In the genomic region with DNA sequence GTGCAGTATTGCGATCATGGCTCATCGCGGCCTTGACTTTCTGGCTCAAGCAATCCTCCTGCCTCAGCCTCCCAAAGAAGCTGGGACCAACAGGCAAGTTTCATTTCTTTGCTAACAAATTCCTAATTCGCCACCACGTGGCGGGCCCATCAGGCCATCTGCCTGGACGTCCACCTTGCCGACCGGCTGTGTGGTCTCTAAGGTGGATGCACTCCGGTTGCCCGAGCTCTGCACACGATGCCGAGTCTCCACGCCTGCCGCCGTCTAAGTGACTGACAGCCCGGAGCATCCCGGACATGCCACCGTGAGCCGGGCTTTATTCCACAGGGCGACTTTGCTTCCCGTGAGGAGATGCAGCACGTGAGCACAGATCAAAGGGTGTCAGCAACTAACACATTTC, we compare ENCODE assay signal across 18 cellular contexts.
"Had no signal": no experiment of that assay in that cellular context is flagged by ENCODE, and none has a peak within 500 bp of the region (broad histone marks: within the 10 kb centered on the region; RNA-seq: fewer than 3 reads in every experiment).

No MANE protein-coding gene starts in this region.

- H3K27me3 ChIP-seq: hepatocyte, neural progenitor cell, ovary, tibial artery had no signal

- H3K9me3 ChIP-seq: mucosa of descending colon, ovary, tibial artery had no signal

- H3K4me1 Mint-ChIP-seq: naive thymus-derived CD8-positive, alpha-beta T cell; stimulated activated memory B cell treated with anti-CD40 and anti-IgM and Interleukin-4, amounts not matched to agents 10 μg/mL and 1 μg/mL and 100 μg/mL, for 72 hours had no signal

- H3K27ac Mint-ChIP-seq: neural progenitor cell; progenitor cell of endocrine pancreas; stimulated activated memory B cell treated with anti-CD40 and anti-IgM and Interleukin-4, amounts not matched to agents 10 μg/mL and 1 μg/mL and 100 μg/mL, for 72 hours; stimulated activated naive CD8-positive, alpha-beta T cell treated with anti-CD3 and anti-CD28 coated beads, Interleukin-15, Interleukin-2, amounts not matched to agents 100 ng/mL and 50 ng/mL, for 24 hours had no signal

- H3K36me3 Mint-ChIP-seq: naive thymus-derived CD8-positive, alpha-beta T cell; stimulated activated memory B cell treated with anti-CD40 and anti-IgM and Interleukin-4, amounts not matched to agents 10 μg/mL and 1 μg/mL and 100 μg/mL, for 72 hours had no signal

- DNase-seq: effector CD8-positive, alpha-beta T cell; foreskin melanocyte; mammary epithelial cell; mucosa of descending colon; nucleus accumbens; ovary; right cardiac atrium; stimulated activated CD4-positive, alpha-beta T cell treated with anti-CD3 and anti-CD28 coated beads, Interleukin-15, amount 100 ng/mL, for 24 hours; stimulated activated CD4-positive, alpha-beta T cell treated with anti-CD3 and anti-CD28 coated beads, Interleukin-1b, Interleukin-23, amount 100 ng/mL, for 48 hours; stimulated activated CD4-positive, alpha-beta T cell treated with anti-CD3 and anti-CD28 coated beads, Interleukin-4, amount 100 ng/mL, for 24 hours had no signal

- H3K9me3 Mint-ChIP-seq: naive thymus-derived CD8-positive, alpha-beta T cell; stimulated activated memory B cell treated with anti-CD40 and anti-IgM and Interleukin-4, amounts not matched to agents 10 μg/mL and 1 μg/mL and 100 μg/mL, for 72 hours; stimulated activated naive CD8-positive, alpha-beta T cell treated with anti-CD3 and anti-CD28 coated beads, Interleukin-15, Interleukin-2, amounts not matched to agents 100 ng/mL and 50 ng/mL, for 24 hours had no signal

- H3K4me3 ChIP-seq: coronary artery, hepatocyte, mucosa of descending colon, neural progenitor cell, ovary, tibial artery had no signal

- ATAC-seq: mucosa of descending colon; naive thymus-derived CD8-positive, alpha-beta T cell; right cardiac atrium; stimulated activated memory B cell treated with anti-CD40 and anti-IgM and Interleukin-4, amounts not matched to agents 10 μg/mL and 1 μg/mL and 100 μg/mL, for 72 hours had no signal

- H3K27me3 Mint-ChIP-seq: progenitor cell of endocrine pancreas; stimulated activated naive CD8-positive, alpha-beta T cell treated with anti-CD3 and anti-CD28 coated beads, Interleukin-15, Interleukin-2, amounts not matched to agents 100 ng/mL and 50 ng/mL, for 24 hours had no signal

- H3K4me3 Mint-ChIP-seq: naive thymus-derived CD8-positive, alpha-beta T cell; neural progenitor cell; stimulated activated memory B cell treated with anti-CD40 and anti-IgM and Interleukin-4, amounts not matched to agents 10 μg/mL and 1 μg/mL and 100 μg/mL, for 72 hours; stimulated activated naive CD8-positive, alpha-beta T cell treated with anti-CD3 and anti-CD28 coated beads, Interleukin-15, Interleukin-2, amounts not matched to agents 100 ng/mL and 50 ng/mL, for 24 hours had no signal

- H3K4me1 ChIP-seq: neural progenitor cell had no signal

- H3K36me3 ChIP-seq: neural progenitor cell, ovary, tibial artery had no signal
